ENCODE assay signal across 19 cellular contexts in genomic region chr14:90605430-90605829, GRCh38.
DNase-seq lines count a peak whose midpoint lies in the region; TF ChIP-seq lines count a peak whose summit lies in the region.
"Had no signal": no experiment of that assay in that cellular context is flagged by ENCODE, and none has a peak within 500 bp of the region (broad histone marks: within the 10 kb centered on the region; RNA-seq: fewer than 3 reads in every experiment).

No MANE protein-coding gene starts in this region.

- intact Hi-C loops in prostate gland (cut with DNase I) = no loop called here
- intact Hi-C loops in head of caudate nucleus (cut with DNase I) = no loop called here

- H3K27ac ChIP-seq in mesendoderm (ENCODE audit: low read depth, low read length) = no peak overlapping the region
- H3K27ac ChIP-seq in prostate gland = no peak overlapping the region

- no CpG with 5 or more reads among the region's 6 CpGs for WGBS in mesendoderm (ENCODE audit: extremely low coverage, insufficient coverage, low lambda C conversion rate)
- 89% methylated on average over 6 of the region's 6 CpGs for WGBS in prostate gland

- peaks cover 77% of the 10 kb centered on the region for H3K4me1 Mint-ChIP-seq in brain
- H3K4me1 Mint-ChIP-seq: CD4-positive, CD25-positive, alpha-beta regulatory T cell had no signal

- peak; percentile 64 for DNase-seq in H7
- peak; percentile 51 for DNase-seq in NCI-H146 (lab: John Stamatoyannopoulos, UW)
- peak; percentile 69 for DNase-seq in mesendoderm
- no peak for DNase-seq in prostate gland (ENCODE audit: low spot score)
- no peak for DNase-seq in NCI-H1417 treated with DMSO at 0.1 percent for 48 hours (lab: John Stamatoyannopoulos, UW)
- DNase-seq in head of caudate nucleus = no peak
- DNase-seq: ACHN; AML-193; Caco-2; CD4-positive, CD25-positive, alpha-beta regulatory T cell; EL; MG63; NCI-H1092 treated with DMSO at 0.1 percent for 48 hours; NCI-H187 treated with DMSO at 0.1 percent for 48 hours; NCI-H524; Right ventricle myocardium superior; SK-N-SH; T-helper 1 cell had no signal

- H2BK120ac ChIP-seq in mesendoderm (ENCODE audit: low read depth, low read length) = no peak overlapping the region

- no peak overlapping the region for H4K5ac ChIP-seq in mesendoderm (ENCODE audit: low read length)

- TF ChIP-seq POLR2A in prostate gland (IDR thresholded peaks at IDR 0.05) = no peak

- H3K23ac ChIP-seq in mesendoderm (ENCODE audit: low read length) = no peak overlapping the region

- no peak overlapping the region for H4K8ac ChIP-seq in mesendoderm (ENCODE audit: low read depth, low read length)

- no peaks in the 10 kb centered on the region for H3K79me1 ChIP-seq in mesendoderm (ENCODE audit: low read length)

- H3K4ac ChIP-seq in mesendoderm (ENCODE audit: low read depth, low read length) = no peak overlapping the region

- no peaks in the 10 kb centered on the region for H3K27me3 ChIP-seq in H7 (ENCODE audit: control insufficient read depth, insufficient read depth, low read length)
- H3K27me3 ChIP-seq in mesendoderm (ENCODE audit: insufficient read depth, low read length, poor library complexity) = no peaks in the 10 kb centered on the region
- H3K27me3 ChIP-seq in prostate gland (replicated peaks; ENCODE audit: insufficient read depth) = no peaks in the 10 kb centered on the region
- H3K27me3 ChIP-seq: MG63 had no signal

- H3K36me3 ChIP-seq in H7 (replicated peaks; ENCODE audit: control insufficient read depth, insufficient read depth, low read length) = no peaks in the 10 kb centered on the region
- H3K36me3 ChIP-seq in mesendoderm (ENCODE audit: control insufficient read depth, insufficient read depth, low read length) = no peaks in the 10 kb centered on the region
- H3K36me3 ChIP-seq in prostate gland = no peaks in the 10 kb centered on the region
- H3K36me3 ChIP-seq: MG63 had no signal

- no peak overlapping the region for H2AK5ac ChIP-seq in mesendoderm (ENCODE audit: low read length)

- no peak overlapping the region for H3K18ac ChIP-seq in mesendoderm (ENCODE audit: low read length)

- no peak overlapping the region for H3K56ac ChIP-seq in mesendoderm (ENCODE audit: low read length)

- TF ChIP-seq CTCF in brain (conservative IDR thresholded peaks at IDR 0.05) (no peak), prostate gland (IDR thresholded peaks at IDR 0.05) (no peak)

- H3K9ac ChIP-seq in mesendoderm (ENCODE audit: low read length) = no peak overlapping the region
- H3K9ac ChIP-seq: SK-N-SH had no signal

- H2BK5ac ChIP-seq in mesendoderm (ENCODE audit: low read length) = no peak overlapping the region

- H3K4me1 ChIP-seq in mesendoderm (ENCODE audit: control insufficient read depth, low read depth, low read length) (peaks cover 4% of the 10 kb centered on the region), prostate gland (replicated peaks) (no peaks in the 10 kb centered on the region)
- H3K4me1 ChIP-seq: Caco-2 had no signal

- no peak overlapping the region for H3K4me3 ChIP-seq in H7 (ENCODE audit: insufficient read depth, low read depth, low read length)
- no peak overlapping the region for H3K4me3 ChIP-seq in mesendoderm (ENCODE audit: low read length)
- no peak overlapping the region for H3K4me3 ChIP-seq in prostate gland
- H3K4me3 ChIP-seq: MG63 had no signal

- peaks cover 15% of the 10 kb centered on the region for H3K36me3 Mint-ChIP-seq in brain
- H3K36me3 Mint-ChIP-seq: CD4-positive, CD25-positive, alpha-beta regulatory T cell had no signal

- H3K27me3 Mint-ChIP-seq in brain = no peaks in the 10 kb centered on the region

- no peaks in the 10 kb centered on the region for H3K9me3 Mint-ChIP-seq in brain
- H3K9me3 Mint-ChIP-seq: CD4-positive, CD25-positive, alpha-beta regulatory T cell had no signal

- no peak overlapping the region for H3K4me2 ChIP-seq in mesendoderm (ENCODE audit: low read length)

- H3K4me3 Mint-ChIP-seq in brain = no peak overlapping the region
- H3K4me3 Mint-ChIP-seq: CD4-positive, CD25-positive, alpha-beta regulatory T cell had no signal

- H2BK15ac ChIP-seq in mesendoderm (replicated peaks; ENCODE audit: low read depth) = no peak overlapping the region

- H3K79me2 ChIP-seq in mesendoderm (ENCODE audit: control insufficient read depth, insufficient read depth, low read length) = no peaks in the 10 kb centered on the region

- no peaks in the 10 kb centered on the region for H3K9me3 ChIP-seq in prostate gland
- H3K9me3 ChIP-seq: Caco-2, MG63, SK-N-SH had no signal

- peak overlapping the region in 3 of 5 experiments; percentile 18 to 52 (median 26) for H3K27ac Mint-ChIP-seq in brain
- H3K27ac Mint-ChIP-seq: CD4-positive, CD25-positive, alpha-beta regulatory T cell had no signal

Comparison
In these comparisons a context has a peak if more than half of its experiments do, and no peak if none do; other contexts are left out.
1. DNase-seq: peak in H7 (single experiment), NCI-H146 (single experiment) and mesendoderm (single experiment); none in prostate gland (single experiment), NCI-H1417 treated with DMSO at 0.1 percent for 48 hours (single experiment) and head of caudate nucleus (0 of 42).